In the genomic region with DNA sequence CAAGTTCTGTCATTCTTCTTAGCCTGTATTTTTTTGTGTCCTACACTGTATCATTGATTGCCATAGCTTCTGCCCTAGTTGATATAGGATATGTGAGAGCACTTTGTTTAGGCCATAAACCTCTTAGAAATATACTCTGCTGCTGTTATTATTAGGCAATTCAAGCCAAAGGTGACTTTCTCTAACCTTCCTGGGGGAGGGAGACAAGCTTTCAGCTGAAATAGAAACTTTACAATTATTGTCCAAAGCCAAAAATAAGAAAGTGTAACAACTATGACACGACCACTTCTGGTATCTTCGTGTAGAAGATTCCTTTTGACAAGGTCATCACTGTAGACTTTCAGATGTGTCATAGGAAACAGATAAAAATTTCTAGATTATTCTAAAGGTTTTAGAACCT, we compare ENCODE assay signal across 12 cellular contexts. TPM values are rescaled to one million over a fixed set of nuclear protein-coding genes. Genes with fewer than 3 reads are reported as not detected.
DNase-seq lines count a peak whose midpoint lies in the region; FAIRE-seq and TF ChIP-seq lines count a peak whose summit lies in the region.
"Had no signal": no experiment of that assay in that cellular context is flagged by ENCODE, and none has a peak within 500 bp of the region (broad histone marks: within the 10 kb centered on the region; RNA-seq: fewer than 3 reads in every experiment).

No MANE protein-coding gene starts in this region.

- H3K4ac ChIP-seq in trophoblast cell (ENCODE audit: low read depth, low read length) = no peak overlapping the region

- no peak overlapping the region for H2BK12ac ChIP-seq in trophoblast cell (ENCODE audit: low read length)

- DNase-seq in Calu3 (no peak), M059J (ENCODE audit: low read depth) (peak; percentile 44), esophagus squamous epithelium (lab: John Stamatoyannopoulos, UW) (no peak), trophoblast cell (peak in 1 of 2 donors; percentile 57), NCI-H1436 (lab: John Stamatoyannopoulos, UW) (no peak), frontal cortex (ENCODE audit: low spot score in 2 of 2) (no peak), testis (no peak), NCI-H82 (lab: John Stamatoyannopoulos, UW) (no peak)
- DNase-seq: activated T-cell treated with anti-CD3 and anti-CD28 coated beads, Interleukin-2, amount 50 U/mL, for 1 hour; GF-D8; NCI-H187 had no signal

- CTCF ChIA-PET in Calu3 (lab: Charles Lee) = interaction anchor here (1.0 to 1.8 kb wide), 12 partner anchors 12 to 196 kb away, joined by 3 to 11 read pairs (median 4); partner anchors contain the start of genes CSNK1A1 and IL17B

- peak overlapping the region; percentile 87 for H3K27ac Mint-ChIP-seq in Calu3 (ENCODE audit: unreplicated experiment)

- BruUV-seq in Calu3 (replicated peaks; lab: Mats Ljungman, UMichigan) = no TSS peak

- no peak overlapping the region for H3K4me2 ChIP-seq in trophoblast cell (ENCODE audit: low read length)
- H3K4me2 ChIP-seq: neural progenitor cell had no signal

- H3K4me3 ChIP-seq in esophagus squamous epithelium = no peak overlapping the region
- H3K4me3 ChIP-seq in trophoblast cell (ENCODE audit: low read depth, low read length) = no peak overlapping the region
- no peak overlapping the region for H3K4me3 ChIP-seq in testis
- H3K4me3 ChIP-seq: neural progenitor cell had no signal

- H3K4me1 ChIP-seq in esophagus squamous epithelium = peaks cover 14 to 60% (median 43%) of the 10 kb centered on the region in 3 donors
- H3K4me1 ChIP-seq in trophoblast cell (ENCODE audit: control insufficient read depth in 1 of 2, insufficient read depth in 2 of 2, low read length in 2 of 2) = peaks cover 7 to 8% of the 10 kb centered on the region in 2 experiments
- peaks cover 20% of the 10 kb centered on the region for H3K4me1 ChIP-seq in testis

- H3K9me3 Mint-ChIP-seq in Calu3 (ENCODE audit: low read depth, unreplicated experiment) = no peaks in the 10 kb centered on the region
- H3K9me3 Mint-ChIP-seq: neural progenitor cell had no signal

- H3K36me3 Mint-ChIP-seq in Calu3 (ENCODE audit: insufficient read depth, unreplicated experiment) = peaks cover 14% of the 10 kb centered on the region
- H3K36me3 Mint-ChIP-seq: neural progenitor cell had no signal

- H3K27me3 ChIP-seq in esophagus squamous epithelium (no peaks in the 10 kb centered on the region), trophoblast cell (ENCODE audit: insufficient read depth, low read length) (no peaks in the 10 kb centered on the region), testis (no peaks in the 10 kb centered on the region)
- H3K27me3 ChIP-seq: neural progenitor cell had no signal

- H2BK5ac ChIP-seq in trophoblast cell (ENCODE audit: low read depth, low read length, poor library complexity) = no peak overlapping the region

- intact Hi-C loops in Calu3 (cut with micrococcal nuclease; ENCODE audit: unreplicated experiment) = loop anchor here (5.0 to 10.0 kb wide), 3 partner anchors 54 to 299 kb away; no protein-coding TSS in a partner anchor
- intact Hi-C loops in esophagus squamous epithelium (cut with DNase I) = loop anchor here (10.0 kb wide), 1 partner anchor 189 kb away; the partner anchor contains the start of gene IL17B
- intact Hi-C loops in testis (cut with DNase I; ENCODE audit: low total_unique reads) = no loop called here

- peaks cover 15% of the 10 kb centered on the region for H3K79me1 ChIP-seq in trophoblast cell (ENCODE audit: low read length)

- peak overlapping the region; percentile 7 for H3K4me3 Mint-ChIP-seq in Calu3 (ENCODE audit: low read depth, unreplicated experiment)
- H3K4me3 Mint-ChIP-seq: neural progenitor cell had no signal

- H2AK5ac ChIP-seq in trophoblast cell (ENCODE audit: low read length) = no peak overlapping the region

- peaks cover 36% of the 10 kb centered on the region for H3K4me1 Mint-ChIP-seq in Calu3 (ENCODE audit: low read depth, unreplicated experiment)

- H2BK120ac ChIP-seq in trophoblast cell (ENCODE audit: insufficient read depth, low read length, poor library complexity) = no peak overlapping the region

- TF ChIP-seq POLR2A in esophagus squamous epithelium (IDR thresholded peaks at IDR 0.05) (no peak), testis (IDR thresholded peaks at IDR 0.05) (no peak)

- no peak overlapping the region for H3K23ac ChIP-seq in trophoblast cell (ENCODE audit: low read length)

- no peaks in the 10 kb centered on the region for H3K36me3 ChIP-seq in esophagus squamous epithelium
- H3K36me3 ChIP-seq in trophoblast cell (ENCODE audit: control insufficient read depth in 1 of 2, insufficient read depth in 2 of 2, low read length in 2 of 2) = no peaks in the 10 kb centered on the region
- no peaks in the 10 kb centered on the region for H3K36me3 ChIP-seq in testis (ENCODE audit: low read depth, missing control alignments)
- H3K36me3 ChIP-seq: neural progenitor cell had no signal

- WGBS in esophagus squamous epithelium, 2 donors = 11 to 27% methylated on average over 2 of the region's 2 CpGs
- no CpG with 5 or more reads among the region's 2 CpGs for WGBS in trophoblast cell (ENCODE audit: extremely low coverage, insufficient coverage, insufficient read length)
- WGBS in testis, 2 donors = 51 to 55% methylated on average over 2 of the region's 2 CpGs

- H3K18ac ChIP-seq in trophoblast cell (ENCODE audit: low read length) = no peak overlapping the region

- no peak overlapping the region for H4K91ac ChIP-seq in trophoblast cell (ENCODE audit: low read depth, low read length)

- H4K12ac ChIP-seq in trophoblast cell (ENCODE audit: low read depth, low read length) = no peak overlapping the region

- peak overlapping the region; percentile 83 to 91 (median 86) for H3K27ac ChIP-seq in esophagus squamous epithelium
- H3K27ac ChIP-seq in trophoblast cell (ENCODE audit: low read depth, low read length) = peak overlapping the region; percentile 81
- H3K27ac ChIP-seq in testis = peak overlapping the region in 1 of 2 donors; percentile 73
- H3K27ac ChIP-seq: neural progenitor cell had no signal

- no peak overlapping the region for H4K8ac ChIP-seq in trophoblast cell (ENCODE audit: low read depth, low read length)

- TF ChIP-seq CTCF in Calu3 (IDR thresholded peaks at IDR 0.05; ENCODE audit: unreplicated experiment) (no peak), esophagus squamous epithelium (IDR thresholded peaks at IDR 0.05) (no peak), testis (IDR thresholded peaks at IDR 0.05) (no peak)

- H3K79me2 ChIP-seq in trophoblast cell (ENCODE audit: control insufficient read depth, insufficient read depth, low read length, poor library complexity) = no peaks in the 10 kb centered on the region

- H3K9ac ChIP-seq in trophoblast cell (ENCODE audit: low read length) = no peak overlapping the region
- H3K9ac ChIP-seq: neural progenitor cell had no signal

- FAIRE-seq in frontal cortex (lab: Jason Lieb, UNC) = no peak

- H3K9me3 ChIP-seq in esophagus squamous epithelium (no peaks in the 10 kb centered on the region), trophoblast cell (ENCODE audit: insufficient read depth, low read depth, low read length) (no peaks in the 10 kb centered on the region), testis (no peaks in the 10 kb centered on the region)

- no peak overlapping the region for H3K14ac ChIP-seq in trophoblast cell (ENCODE audit: low read length)

- H3K27me3 Mint-ChIP-seq in Calu3 (ENCODE audit: unreplicated experiment) = no peaks in the 10 kb centered on the region

- H2AFZ ChIP-seq in trophoblast cell (ENCODE audit: insufficient read depth, low read length, poor library complexity) = no peak overlapping the region
- H2AFZ ChIP-seq: neural progenitor cell had no signal

RNA-seq across cellular contexts. Expression of gene CSNK1A1, which starts 12.2 kb away (rescaled TPM):
- total RNA-seq in Calu3 (2022) (350 and 377 TPM in 2 replicates), esophagus squamous epithelium (100 to 1,000 TPM; 223 to 388 (median 301) TPM), frontal cortex (353 TPM), testis (100 to 1,000 TPM; 148 to 192 TPM)
- 182 and 247 TPM in 2 replicates for total RNA-seq in M059J (2014; rRNA removed; shearing (Covaris generic))
- polyA plus RNA-seq in trophoblast cell (2013) = 307 TPM in 2 replicates
- polyA plus RNA-seq in testis (ENCODE audit: insufficient read depth, low read depth, low replicate concordance) = 129 TPM

RNA-seq across cellular contexts. Expression of gene ARHGEF37, which starts 17.8 kb away (rescaled TPM):
- total RNA-seq in Calu3 (2022) = 13.0 and 16.1 TPM in 2 replicates
- total RNA-seq in M059J (2014; rRNA removed; shearing (Covaris generic)) = 0.15 and 0.20 TPM in 2 replicates
- 10 to 100 TPM; 14.5 to 29.3 (median 18.0) TPM for total RNA-seq in esophagus squamous epithelium
- polyA plus RNA-seq in trophoblast cell (2013) = 0.89 and 0.93 TPM in 2 replicates
- 1.2 TPM for total RNA-seq in frontal cortex
- 10 to 100 TPM; 13.4 to 17.8 TPM for total RNA-seq in testis
- 12.9 TPM for polyA plus RNA-seq in testis (ENCODE audit: insufficient read depth, low read depth, low replicate concordance)
